1 cellular context compared by ENCODE assay signal in genomic region chr16:50166511-50167500, GRCh38.
TF ChIP-seq lines count a peak whose summit lies in the region.

No MANE protein-coding gene starts in this region.

TF ChIP-seq in K562, 482 proteins besides CTCF, POLR2A, EP300 and RAD21 (continued from another document):
- no peak for TF ChIP-seq ZNF253 (CRISPR knock-in tag; conservative IDR thresholded peaks at IDR 0.05)
- TF ChIP-seq POLR2AphosphoS2 (IDR thresholded peaks at IDR 0.05; ENCODE audit: low read length) = no peak
- TF ChIP-seq TARDBP (IDR thresholded peaks at IDR 0.05) = no peak
- TF ChIP-seq E2F8 (IDR thresholded peaks at IDR 0.05; ENCODE audit: low read depth, partially characterized antibody) = no peak
- TF ChIP-seq ARHGAP35 (IDR thresholded peaks at IDR 0.05; ENCODE audit: partially characterized antibody) = no peak
- TF ChIP-seq SP2 (IDR thresholded peaks at IDR 0.05; ENCODE audit: extremely low read depth, low read depth, low read length, poor library complexity, severe bottlenecking) = no peak
- TF ChIP-seq CHD7 (IDR thresholded peaks at IDR 0.05; ENCODE audit: low read depth, low read length) = no peak
